In genomic region chr3:188088948-188089685, GRCh38 we compare ENCODE assay signal across 23 cellular contexts.
DNase-seq lines count a peak whose midpoint lies in the region; ATAC-seq and TF ChIP-seq lines count a peak whose summit lies in the region.
"Had no signal": no experiment of that assay in that cellular context is flagged by ENCODE, and none has a peak within 500 bp of the region (broad histone marks: within the 10 kb centered on the region; RNA-seq: fewer than 3 reads in every experiment).

No MANE protein-coding gene starts in this region.

- H3K4me2 ChIP-seq in mammary epithelial cell (ENCODE audit: insufficient read depth, low read depth, low read length) (peak overlapping the region; percentile 18), OCI-LY7 (ENCODE audit: low read length) (peak overlapping the region; percentile 65)
- H3K4me2 ChIP-seq: GM23338 had no signal

- H3K4me3 ChIP-seq in mammary epithelial cell (replicated peaks in 1 of 3; ENCODE audit: insufficient read depth in 1 of 3, low read depth in 2 of 3, low read length in 3 of 3), result no peak overlapping the region
- H3K4me3 ChIP-seq in breast epithelium, result no peak overlapping the region
- H3K4me3 ChIP-seq in OCI-LY7 (ENCODE audit: low read depth, low read length, poor library complexity, severe bottlenecking), result no peak overlapping the region
- H3K4me3 ChIP-seq in coronary artery, result no peak overlapping the region
- H3K4me3 ChIP-seq in esophagus squamous epithelium, result no peak overlapping the region
- H3K4me3 ChIP-seq: GM23338, MG63, SJSA1 had no signal

- H3K36me3 ChIP-seq in mammary epithelial cell (ENCODE audit: insufficient read depth, low read length), result no peaks in the 10 kb centered on the region
- H3K36me3 ChIP-seq in breast epithelium, result no peaks in the 10 kb centered on the region
- H3K36me3 ChIP-seq in OCI-LY7 (ENCODE audit: insufficient read depth, low read length), result no peaks in the 10 kb centered on the region
- H3K36me3 ChIP-seq in esophagus squamous epithelium, result no peaks in the 10 kb centered on the region
- H3K36me3 ChIP-seq: MG63, SJSA1 had no signal

- H3K79me2 ChIP-seq in mammary epithelial cell (ENCODE audit: insufficient read depth, low read length), result no peaks in the 10 kb centered on the region
- no peaks in the 10 kb centered on the region for H3K79me2 ChIP-seq in OCI-LY7 (ENCODE audit: insufficient read depth, low read depth, low read length)

- intact Hi-C loops in mammary epithelial cell (cut with micrococcal nuclease), result no loop called here
- intact Hi-C loops in breast epithelium (cut with DNase I; ENCODE audit: low total_unique reads), result no loop called here
- intact Hi-C loops in OCI-LY7 (cut with micrococcal nuclease; ENCODE audit: unreplicated experiment), result loop anchor here (5.0 kb wide), 3 partner anchors 313 to 863 kb away; no protein-coding TSS in a partner anchor
- intact Hi-C loops in esophagus squamous epithelium (cut with DNase I), result no loop called here

- in situ Hi-C loops in mammary epithelial cell (cut with MboI; ENCODE audit: low sequenced_read_pairs in 2 of 2), result no loop called here

- no peaks in the 10 kb centered on the region for H3K9me2 ChIP-seq in OCI-LY7 (ENCODE audit: insufficient read depth, low read length)

- H3K9ac ChIP-seq in mammary epithelial cell (ENCODE audit: insufficient read depth, low read length), result no peak overlapping the region

- H2AFZ ChIP-seq in mammary epithelial cell (ENCODE audit: low read depth, low read length) (peak overlapping the region; percentile 9), OCI-LY7 (ENCODE audit: low read length) (peak overlapping the region; percentile 71)
- H2AFZ ChIP-seq: GM23338 had no signal

- H4K20me1 ChIP-seq in mammary epithelial cell (ENCODE audit: insufficient read depth, low read length), result no peaks in the 10 kb centered on the region
- no peaks in the 10 kb centered on the region for H4K20me1 ChIP-seq in OCI-LY7 (ENCODE audit: insufficient read depth, low read length)

- TF ChIP-seq POLR2A in breast epithelium (IDR thresholded peaks at IDR 0.05) (no peak), esophagus squamous epithelium (IDR thresholded peaks at IDR 0.05) (no peak)

- DNase-seq in mammary epithelial cell (peak; percentile 5), breast epithelium (ENCODE audit: low spot score in 2 of 2) (no peak), OCI-LY7 (ENCODE audit: low spot score) (no peak), coronary artery (ENCODE audit: low spot score) (peak; percentile 21), NCI-H510A (lab: John Stamatoyannopoulos, UW) (no peak), DMS153 (lab: John Stamatoyannopoulos, UW) (no peak), esophagus squamous epithelium (lab: John Stamatoyannopoulos, UW) (no peak)
- DNase-seq: 8988T; DMS79 treated with DMSO at 0.1 percent for 48 hours; MG63; NCI-H1092 treated with DMSO at 0.1 percent for 48 hours; NCI-H1436 treated with DMSO at 0.1 percent for 48 hours; NCI-H2029; NCI-H226; NCI-H524; NCI-H774; NK-92 treated with Interleukin-12 subunit alpha and Interleukin-12 subunit beta, amount 100 ng/mL, for 24 hours; OCI-M1 had no signal

- BruUV-seq in mammary epithelial cell (replicated peaks; lab: Mats Ljungman, UMichigan) (no TSS peak), OCI-LY7 (replicated peaks; lab: Mats Ljungman, UMichigan) (no TSS peak)

- dilution Hi-C loops in mammary epithelial cell (cut with HindIII; ENCODE audit: low sequenced_read_pairs), result no loop called here

- 87% methylated on average over 4 of the region's 4 CpGs for WGBS in mammary epithelial cell (ENCODE audit: low coverage, missing lambda C conversion rate)
- 63 to 81% methylated on average over 3 to 4 of the region's 4 CpGs for WGBS in esophagus squamous epithelium, 2 donors

- POLR2A ChIA-PET in OCI-LY7 (lab: Charles Lee), result interaction anchor here (0.6 to 9.9 kb wide), 18 partner anchors 9 to 575 kb away, joined by 3 to 174 read pairs (median 3); partner anchors contain the start of gene BCL6

- CTCF ChIA-PET in mammary epithelial cell (lab: Charles Lee; ENCODE audit: low non-redundant PET) (no interaction called here), OCI-LY7 (lab: Charles Lee; ENCODE audit: unreplicated experiment) (interaction anchor here (0.7 kb wide), 1 partner anchor 11 kb away, joined by 3 read pairs; no protein-coding TSS in a partner anchor)

- H3K27ac ChIP-seq in mammary epithelial cell (ENCODE audit: insufficient read depth, low read depth, low read length) (no peak overlapping the region), breast epithelium (no peak overlapping the region), OCI-LY7 (ENCODE audit: low read depth, low read length, poor library complexity, severe bottlenecking) (peak overlapping the region; percentile 92), coronary artery (no peak overlapping the region), esophagus squamous epithelium (no peak overlapping the region)
- H3K27ac ChIP-seq: SJSA1 had no signal

- TF ChIP-seq CTCF in mammary epithelial cell (conservative IDR thresholded peaks at IDR 0.05 in 1 of 2, IDR thresholded peaks at IDR 0.05 in 1 of 2; ENCODE audit: extremely low read depth in 1 of 2, insufficient read depth in 1 of 2, low read depth in 1 of 2, low read length in 2 of 2) (no peak), breast epithelium (IDR thresholded peaks at IDR 0.05) (no peak), OCI-LY7 (conservative IDR thresholded peaks at IDR 0.05; ENCODE audit: low read length) (no peak), coronary artery (IDR thresholded peaks at IDR 0.05) (no peak), esophagus squamous epithelium (IDR thresholded peaks at IDR 0.05) (no peak)

- H3K4me1 ChIP-seq in mammary epithelial cell (ENCODE audit: insufficient read depth, low read length) (no peaks in the 10 kb centered on the region), breast epithelium (no peaks in the 10 kb centered on the region), OCI-LY7 (ENCODE audit: insufficient read depth, low read length, poor library complexity, severe bottlenecking) (peaks cover 95% of the 10 kb centered on the region), esophagus squamous epithelium (no peaks in the 10 kb centered on the region)

- H3K9me3 ChIP-seq in mammary epithelial cell (replicated peaks; ENCODE audit: insufficient read depth, low read length), result no peaks in the 10 kb centered on the region
- H3K9me3 ChIP-seq in breast epithelium, result no peaks in the 10 kb centered on the region
- no peaks in the 10 kb centered on the region for H3K9me3 ChIP-seq in OCI-LY7 (ENCODE audit: low read length)
- H3K9me3 ChIP-seq in esophagus squamous epithelium, result no peaks in the 10 kb centered on the region
- H3K9me3 ChIP-seq: MG63, SJSA1 had no signal

- ATAC-seq in HG03469 (IDR thresholded peaks at IDR 0.05; ENCODE audit: unreplicated experiment), result no peak
- ATAC-seq: GM23338, HCT116, Right ventricle myocardium inferior had no signal

- H3K27me3 ChIP-seq in mammary epithelial cell (ENCODE audit: insufficient read depth, low read length) (no peaks in the 10 kb centered on the region), breast epithelium (no peaks in the 10 kb centered on the region), esophagus squamous epithelium (no peaks in the 10 kb centered on the region)
- H3K27me3 ChIP-seq: MG63, SJSA1 had no signal

Comparison
In these comparisons a context has a peak if more than half of its experiments do, and no peak if none do; other contexts are left out.
1. DNase-seq: peak in mammary epithelial cell (single experiment) and coronary artery (single experiment); none in breast epithelium (0 of 2), OCI-LY7 (single experiment), NCI-H510A (single experiment), DMS153 (single experiment) and esophagus squamous epithelium (single experiment).